ENCODE assay signal across 8 cellular contexts in genomic region chr19:5968431-5969373, GRCh38. TPM values are rescaled to one million over a fixed set of nuclear protein-coding genes. Genes with fewer than 3 reads are reported as not detected.
DNase-seq lines count a peak whose midpoint lies in the region; ATAC-seq and TF ChIP-seq lines count a peak whose summit lies in the region.

No MANE protein-coding gene starts in this region.

- no peaks in the 10 kb centered on the region for H3K27me3 ChIP-seq in CD8-positive, alpha-beta T cell (ENCODE audit: insufficient read depth, low read length)
- H3K27me3 ChIP-seq in ectodermal cell (ENCODE audit: control insufficient read depth, insufficient read depth, low read length, poor library complexity, severe bottlenecking), result no peaks in the 10 kb centered on the region

- no peak overlapping the region for H3K4me3 Mint-ChIP-seq in CD8-positive, alpha-beta T cell
- no peak overlapping the region for H3K4me3 Mint-ChIP-seq in nephron progenitor cell

- peak overlapping the region; percentile 83 for H3K27ac Mint-ChIP-seq in CD8-positive, alpha-beta T cell
- peak overlapping the region; percentile 97 for H3K27ac Mint-ChIP-seq in nephron progenitor cell

- peaks cover 7% of the 10 kb centered on the region for H3K36me3 ChIP-seq in CD8-positive, alpha-beta T cell (ENCODE audit: insufficient read depth, low read length)
- no peaks in the 10 kb centered on the region for H3K36me3 ChIP-seq in ectodermal cell (ENCODE audit: control insufficient read depth, insufficient read depth, low read length)

- H3K27me3 Mint-ChIP-seq in CD8-positive, alpha-beta T cell (ENCODE audit: low read depth), result no peaks in the 10 kb centered on the region
- no peaks in the 10 kb centered on the region for H3K27me3 Mint-ChIP-seq in nephron progenitor cell (ENCODE audit: low read depth, poor library complexity)

- ATAC-seq in CD8-positive, alpha-beta T cell, result no peak

- H3K36me3 Mint-ChIP-seq in CD8-positive, alpha-beta T cell, result peaks cover 58% of the 10 kb centered on the region
- H3K36me3 Mint-ChIP-seq in nephron progenitor cell (ENCODE audit: low read depth), result peaks cover 8% of the 10 kb centered on the region

- intact Hi-C loops in CD8-positive, alpha-beta T cell (cut with DNase I, micrococcal nuclease), result loop anchor here (1.0 kb wide), 3 partner anchors 10 to 54 kb away; partner anchors contain the start of gene RANBP3 (in 2 of the 2)

- H3K4me1 Mint-ChIP-seq in CD8-positive, alpha-beta T cell (ENCODE audit: low read depth), result peaks cover 87% of the 10 kb centered on the region
- peaks cover 64% of the 10 kb centered on the region for H3K4me1 Mint-ChIP-seq in nephron progenitor cell

- DNase-seq in CD8-positive, alpha-beta T cell, result no peak
- DNase-seq in NCI-H526 treated with DMSO at 0.1 percent for 48 hours (lab: John Stamatoyannopoulos, UW) (peak; percentile 21), nephron progenitor cell (no peak), cerebellar nuclear complex (lab: John Stamatoyannopoulos, UW) (no peak), GM03348 (ENCODE audit: low spot score) (no peak), NCI-H2081 treated with DMSO at 0.1 percent for 48 hours (lab: John Stamatoyannopoulos, UW) (no peak)
- no peak for DNase-seq in stimulated activated CD4-positive, alpha-beta T cell treated with anti-CD3 and anti-CD28 coated beads, Interleukin-1b, Interleukin-23, amount 100 ng/mL, for 48 hours

- H3K4me3 ChIP-seq in CD8-positive, alpha-beta T cell (ENCODE audit: low read depth, low read length), result no peak overlapping the region
- no peak overlapping the region for H3K4me3 ChIP-seq in ectodermal cell (ENCODE audit: insufficient read depth, low read depth, low read length)

- TF ChIP-seq CTCF in CD8-positive, alpha-beta T cell (IDR thresholded peaks at IDR 0.05), result no peak
- no peak for TF ChIP-seq CTCF in nephron progenitor cell (IDR thresholded peaks at IDR 0.05)

- H3K27ac ChIP-seq in CD8-positive, alpha-beta T cell (ENCODE audit: low read depth, low read length), result peak overlapping the region; percentile 3
- H3K27ac ChIP-seq in ectodermal cell (ENCODE audit: insufficient read depth, low read depth, low read length, poor library complexity, severe bottlenecking), result peak overlapping the region; percentile 41

- CTCF ChIA-PET in CD8-positive, alpha-beta T cell (lab: Charles Lee), result interaction anchor here (0.5 to 5.2 kb wide), 21 partner anchors 8 to 167 kb away, joined by 3 to 61 read pairs (median 4); partner anchors contain the start of genes NDUFA11 and RANBP3

- no peaks in the 10 kb centered on the region for H3K9me3 ChIP-seq in CD8-positive, alpha-beta T cell (ENCODE audit: low read length)
- H3K9me3 ChIP-seq in ectodermal cell (ENCODE audit: control insufficient read depth, low read length), result no peaks in the 10 kb centered on the region

- WGBS in ectodermal cell, 2 experiments, result 79 to 82% methylated on average over 18 of the region's 18 CpGs

- H3K4me1 ChIP-seq in CD8-positive, alpha-beta T cell (ENCODE audit: insufficient read depth, low read length), result peaks cover 89% of the 10 kb centered on the region
- peaks cover 12% of the 10 kb centered on the region for H3K4me1 ChIP-seq in ectodermal cell (ENCODE audit: control insufficient read depth, insufficient read depth, low read length)

- H3K9me3 Mint-ChIP-seq in CD8-positive, alpha-beta T cell, result no peaks in the 10 kb centered on the region
- H3K9me3 Mint-ChIP-seq in nephron progenitor cell, result no peaks in the 10 kb centered on the region

- POLR2A ChIA-PET in CD8-positive, alpha-beta T cell (lab: Charles Lee), result interaction anchor here (0.6 to 1.9 kb wide), 4 partner anchors 9 to 1155 kb away, joined by 3 to 9 read pairs (median 8); partner anchors contain the start of genes RANBP3 and VMAC

RNA-seq across cellular contexts. Expression of gene RANBP3, which starts 9.2 kb away (rescaled TPM):
- 100 to 1,000 TPM; 109 to 118 TPM for total RNA-seq in CD8-positive, alpha-beta T cell
- 108 TPM for polyA plus RNA-seq in ectodermal cell (2013, experiment 1 of 4)
- 110 TPM for polyA plus RNA-seq in ectodermal cell (2013, experiment 2 of 4)
- 71.9 TPM for polyA plus RNA-seq in ectodermal cell (2013, experiment 3 of 4)
- polyA plus RNA-seq in ectodermal cell (2013, experiment 4 of 4), result 76.3 TPM

RNA-seq across cellular contexts. Expression of gene CAPS, which starts 54.6 kb away (rescaled TPM):
- 10 to 100 TPM; 28.0 to 33.1 TPM for total RNA-seq in CD8-positive, alpha-beta T cell
- 4.2 TPM for polyA plus RNA-seq in ectodermal cell (2013, experiment 1 of 4)
- polyA plus RNA-seq in ectodermal cell (2013, experiment 2 of 4), result 5.2 TPM
- 4.3 TPM for polyA plus RNA-seq in ectodermal cell (2013, experiment 3 of 4)
- polyA plus RNA-seq in ectodermal cell (2013, experiment 4 of 4), result 5.2 TPM
